Comparison of ENCODE assay signal across 11 cellular contexts in genomic region chr11:12529793-12530192, GRCh38.
"Had no signal": no experiment of that assay in that cellular context is flagged by ENCODE, and none has a peak within 500 bp of the region (broad histone marks: within the 10 kb centered on the region; RNA-seq: fewer than 3 reads in every experiment).

No MANE protein-coding gene starts in this region.

- H3K9me3 ChIP-seq: esophagus squamous epithelium had no signal

- FAIRE-seq: urothelium cell line had no signal

- DNase-seq: anterior cingulate cortex; esophagus squamous epithelium; hippocampal formation; naive B cell; posterior cingulate gyrus; right cardiac atrium; stimulated activated CD4-positive, alpha-beta T cell treated with anti-CD3 and anti-CD28 coated beads, Interleukin-12 subunit alpha, Interleukin-12 subunit beta, amount 100 ng/mL, for 4 hours; stimulated activated naive CD4-positive, alpha-beta T cell; SW 1271 had no signal

- H3K4me3 ChIP-seq: esophagus squamous epithelium had no signal

- ATAC-seq: activated CD4-positive, CD25-positive, alpha-beta regulatory T cell treated with anti-CD3 and anti-CD28 coated beads, Interleukin-2, amount 50 U/mL, for 24 hours; right cardiac atrium had no signal

- H3K27me3 ChIP-seq: esophagus squamous epithelium had no signal
